22 cellular contexts compared by ENCODE assay signal in the genomic region with DNA sequence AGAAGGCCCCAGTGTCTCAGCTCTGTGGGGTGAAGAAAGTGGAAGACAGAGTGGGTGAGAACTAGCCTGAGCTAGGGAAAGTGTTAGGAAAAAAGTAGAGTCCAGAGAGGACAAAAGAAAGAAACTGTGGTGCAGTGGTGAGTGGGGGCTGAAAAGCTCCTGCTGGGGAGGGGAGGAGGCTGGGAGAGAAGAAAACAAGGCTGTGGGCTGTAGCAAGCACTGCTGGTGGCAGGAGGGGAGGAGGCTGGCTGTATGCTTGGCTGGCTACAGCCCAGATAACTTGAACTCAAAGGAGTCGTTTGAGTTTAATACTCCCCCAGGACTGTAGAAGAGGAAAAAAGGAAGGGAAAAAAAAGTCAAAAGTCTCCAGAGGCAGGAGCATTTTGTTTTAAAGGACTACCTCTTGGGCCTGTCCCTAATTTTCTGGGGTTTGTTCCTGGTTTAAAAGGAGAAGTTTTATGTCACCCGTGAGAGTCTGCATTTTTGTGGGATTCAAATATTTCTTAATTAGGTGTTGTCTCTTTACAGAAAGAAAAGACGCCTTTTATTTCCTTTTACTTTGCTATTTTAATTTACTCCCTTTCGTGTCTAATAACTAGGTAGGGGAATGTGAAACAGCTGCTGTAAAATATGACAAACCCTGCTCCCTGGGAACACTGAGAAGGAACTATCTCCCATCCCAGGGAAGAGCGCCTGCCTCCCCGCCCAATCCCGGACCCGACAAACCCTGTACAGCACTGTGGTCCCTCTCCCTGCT. TPM values are rescaled to one million over a fixed set of nuclear protein-coding genes. Genes with fewer than 3 reads are reported as not detected.
DNase-seq lines count a peak whose midpoint lies in the region; ATAC-seq and TF ChIP-seq lines count a peak whose summit lies in the region.
"Had no signal": no experiment of that assay in that cellular context is flagged by ENCODE, and none has a peak within 500 bp of the region (broad histone marks: within the 10 kb centered on the region; RNA-seq: fewer than 3 reads in every experiment).

No MANE protein-coding gene starts in this region.

- TF ChIP-seq CTCF in VCaP (conservative IDR thresholded peaks at IDR 0.05) (no peak), GM10266 (IDR thresholded peaks at IDR 0.05; ENCODE audit: control insufficient read depth, insufficient read depth, low read depth, missing control alignments) (no peak), coronary artery (IDR thresholded peaks at IDR 0.05) (no peak)

- H3K27ac ChIP-seq in VCaP, result peak overlapping the region; percentile 42
- peak overlapping the region; percentile 27 for H3K27ac ChIP-seq in temporal lobe (ENCODE audit: low read depth, low read length)
- no peak overlapping the region for H3K27ac ChIP-seq in coronary artery
- H3K27ac ChIP-seq: breast epithelium, SJCRH30, thyroid gland had no signal

- ATAC-seq in HG03439 (IDR thresholded peaks at IDR 0.05; ENCODE audit: unreplicated experiment), result no peak
- ATAC-seq: left cardiac atrium had no signal

- DNase-seq in DMS 273 (lab: John Stamatoyannopoulos, UW; ENCODE audit: unreplicated experiment), result peak; percentile 49
- DNase-seq in DMS 273 treated with DMSO at 0.1 percent for 48 hours (lab: John Stamatoyannopoulos, UW), result no peak
- DNase-seq in iPS-NIHi11 (ENCODE audit: low spot score), result peak; percentile 56
- DNase-seq in GM10266 (ENCODE audit: extremely low spot score), result no peak
- no peak for DNase-seq in coronary artery (ENCODE audit: low spot score)
- DNase-seq: 8988T; activated CD4-positive, alpha-beta T cell treated with anti-CD3 and anti-CD28 coated beads, Interleukin-2, amount 10 ng/mL, durations not matched to agents 7 days and 5 days; activated naive CD4-positive, alpha-beta T cell treated with anti-CD3 and anti-CD28 coated beads, Interleukin-2, amount 50 U/mL, for 16 hours; DND-41; effector CD4-positive, alpha-beta T cell; left cardiac atrium; NCI-H1436 treated with DMSO at 0.1 percent for 48 hours; NCI-H524 treated with DMSO at 0.1 percent for 48 hours; SJCRH30; T1000 had no signal

- no peak overlapping the region for H3K4me3 ChIP-seq in coronary artery
- H3K4me3 ChIP-seq: breast epithelium, SJCRH30, thyroid gland had no signal

RNA-seq across cellular contexts. Expression of gene ZIC5, which starts 21.7 kb away (rescaled TPM):
- 2.0 TPM for total RNA-seq in temporal lobe
- total RNA-seq: activated CD4-positive, alpha-beta T cell treated with anti-CD3 and anti-CD28 coated beads, Interleukin-2, amount 10 ng/mL, durations not matched to agents 7 days and 5 days; breast epithelium; fibroblast of lung; HT-29; left cardiac atrium; thyroid gland had no signal

RNA-seq across cellular contexts. Expression of gene ZIC2, which starts 31.7 kb away (rescaled TPM):
- total RNA-seq in temporal lobe, result 4.4 TPM
- total RNA-seq: activated CD4-positive, alpha-beta T cell treated with anti-CD3 and anti-CD28 coated beads, Interleukin-2, amount 10 ng/mL, durations not matched to agents 7 days and 5 days; fibroblast of lung; left cardiac atrium; thyroid gland had no signal

Comparison
In these comparisons a context has a peak if more than half of its experiments do, and no peak if none do; other contexts are left out.
1. DNase-seq: peak in DMS 273 (single experiment) and iPS-NIHi11 (single experiment); none in DMS 273 treated with DMSO at 0.1 percent for 48 hours (single experiment), GM10266 (single experiment) and coronary artery (single experiment).
2. H3K27ac ChIP-seq: peak in VCaP (single experiment) and temporal lobe (single experiment); none in coronary artery (0 of 2).